Comparison of ENCODE assay signal across 7 cellular contexts in the genomic region with DNA sequence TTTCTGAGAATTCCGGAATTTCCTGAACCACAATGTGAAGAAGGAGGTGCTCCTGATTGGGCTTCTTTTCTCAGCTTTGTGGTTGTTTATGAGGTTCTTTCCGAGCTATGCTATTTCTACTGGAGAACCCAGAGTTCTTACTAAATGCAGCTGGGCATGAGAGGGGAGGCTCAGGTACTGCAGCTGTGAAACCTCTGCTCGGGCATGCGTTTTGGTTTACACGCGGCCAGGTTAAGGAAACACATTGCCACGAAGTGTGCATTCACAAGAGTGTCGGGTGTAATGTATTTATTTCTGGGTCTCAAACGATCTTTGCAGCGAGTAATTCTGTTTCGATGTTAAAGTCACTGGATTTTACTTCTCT. TPM values are rescaled to one million over a fixed set of nuclear protein-coding genes. Genes with fewer than 3 reads are reported as not detected.
DNase-seq lines count a peak whose midpoint lies in the region; ATAC-seq, FAIRE-seq and TF ChIP-seq lines count a peak whose summit lies in the region.

No MANE protein-coding gene starts in this region.

- H3K27me3 Mint-ChIP-seq in activated CD8-positive, alpha-beta T cell treated with anti-CD3 and anti-CD28 coated beads for 36 hours, result no peaks in the 10 kb centered on the region

- H3K27ac ChIP-seq in esophagus muscularis mucosa (replicated peaks in 1 of 4) (peak overlapping the region; percentile 94 to 97 (median 96)), uterus (peak overlapping the region; percentile 93 to 96)

- no peak for TF ChIP-seq EP300 in esophagus muscularis mucosa (IDR thresholded peaks at IDR 0.05)

- peaks cover 0 to 4% (median under 1%) of the 10 kb centered on the region in 4 donors for H3K27me3 ChIP-seq in esophagus muscularis mucosa
- no peaks in the 10 kb centered on the region for H3K27me3 ChIP-seq in neuron (ENCODE audit: insufficient read depth, low read length)
- no peaks in the 10 kb centered on the region for H3K27me3 ChIP-seq in uterus

- H3K4me3 ChIP-seq in esophagus muscularis mucosa (peak overlapping the region; percentile 94 to 97 (median 94)), neuron (ENCODE audit: low read length) (peak overlapping the region; percentile 93), uterus (peak overlapping the region; percentile 48 to 95)

- H3K4me1 ChIP-seq in esophagus muscularis mucosa, result peaks cover 19 to 27% (median 24%) of the 10 kb centered on the region in 4 donors
- peaks cover 27% of the 10 kb centered on the region for H3K4me1 ChIP-seq in neuron (ENCODE audit: insufficient read depth, low read length)
- no peaks in the 10 kb centered on the region for H3K4me1 ChIP-seq in uterus

- no peak for DNase-seq in H54 (ENCODE audit: insufficient read length, low spot score)
- DNase-seq in Kasumi-1 (lab: John Stamatoyannopoulos, UW), result peak; percentile 57 to 72
- peak; percentile 76 for DNase-seq in activated CD8-positive, alpha-beta T cell treated with anti-CD3 and anti-CD28 coated beads for 36 hours
- DNase-seq in esophagus muscularis mucosa (ENCODE audit: extremely low spot score), result no peak
- DNase-seq in uterus, result no peak

- FAIRE-seq in H54 (lab: Jason Lieb, UNC), result peak; percentile 62

- H3K36me3 Mint-ChIP-seq in activated CD8-positive, alpha-beta T cell treated with anti-CD3 and anti-CD28 coated beads for 36 hours (ENCODE audit: low read depth), result peaks cover 30% of the 10 kb centered on the region

- TF ChIP-seq POLR2A in H54 (IDR thresholded peaks at IDR 0.05; ENCODE audit: low read depth, low read length) (no peak), esophagus muscularis mucosa (IDR thresholded peaks at IDR 0.05; ENCODE audit: low read depth) (no peak), uterus (IDR thresholded peaks at IDR 0.05) (no peak)

- intact Hi-C loops in activated CD8-positive, alpha-beta T cell treated with anti-CD3 and anti-CD28 coated beads for 36 hours (cut with micrococcal nuclease), result loop anchor here (2.0 kb wide), 1 partner anchor 34 kb away; no protein-coding TSS in a partner anchor
- intact Hi-C loops in esophagus muscularis mucosa (cut with DNase I), result loop anchor here (5.0 kb wide), 1 partner anchor 35 kb away; no protein-coding TSS in a partner anchor
- intact Hi-C loops in uterus (cut with DNase I; ENCODE audit: low total_unique reads), result no loop called here

- H3K4me1 Mint-ChIP-seq in activated CD8-positive, alpha-beta T cell treated with anti-CD3 and anti-CD28 coated beads for 36 hours (ENCODE audit: low read depth), result peaks cover 42% of the 10 kb centered on the region

- peaks cover 0 to 21% (median 8%) of the 10 kb centered on the region in 4 donors for H3K36me3 ChIP-seq in esophagus muscularis mucosa
- H3K36me3 ChIP-seq in neuron (ENCODE audit: insufficient read depth, low read length), result peaks cover 25% of the 10 kb centered on the region
- H3K36me3 ChIP-seq in uterus, result no peaks in the 10 kb centered on the region

- H3K9me3 Mint-ChIP-seq in activated CD8-positive, alpha-beta T cell treated with anti-CD3 and anti-CD28 coated beads for 36 hours, result no peaks in the 10 kb centered on the region

- peak overlapping the region; percentile 60 for H2AFZ ChIP-seq in neuron (ENCODE audit: low read depth, low read length)

- TF ChIP-seq CTCF in activated CD8-positive, alpha-beta T cell treated with anti-CD3 and anti-CD28 coated beads for 36 hours (IDR thresholded peaks at IDR 0.05), result no peak
- no peak for TF ChIP-seq CTCF in esophagus muscularis mucosa (IDR thresholded peaks at IDR 0.05)
- TF ChIP-seq CTCF in uterus (IDR thresholded peaks at IDR 0.05), result no peak

- WGBS in esophagus muscularis mucosa, result 6% methylated on average over 10 of the region's 11 CpGs

- CTCF ChIA-PET in activated CD8-positive, alpha-beta T cell treated with anti-CD3 and anti-CD28 coated beads for 36 hours (lab: Charles Lee), result interaction anchor here (1.4 to 2.8 kb wide), 4 partner anchors 10 to 33 kb away, joined by 4 to 18 read pairs (median 6); no protein-coding TSS in a partner anchor

- peak; percentile 27 for ATAC-seq in GM18498 (IDR thresholded peaks at IDR 0.05; ENCODE audit: unreplicated experiment)
- ATAC-seq in activated CD8-positive, alpha-beta T cell treated with anti-CD3 and anti-CD28 coated beads for 36 hours, result peak; percentile 31

- POLR2A ChIA-PET in activated CD8-positive, alpha-beta T cell treated with anti-CD3 and anti-CD28 coated beads for 36 hours (lab: Charles Lee), result interaction anchor here (0.6 to 3.0 kb wide), 9 partner anchors 11 to 62 kb away, joined by 3 to 35 read pairs (median 5); no protein-coding TSS in a partner anchor

- H3K9me3 ChIP-seq in esophagus muscularis mucosa (no peaks in the 10 kb centered on the region), neuron (ENCODE audit: low read length) (no peaks in the 10 kb centered on the region), uterus (no peaks in the 10 kb centered on the region)

- peak overlapping the region; percentile 98 for H3K27ac Mint-ChIP-seq in activated CD8-positive, alpha-beta T cell treated with anti-CD3 and anti-CD28 coated beads for 36 hours

- peak overlapping the region; percentile 97 for H3K4me3 Mint-ChIP-seq in activated CD8-positive, alpha-beta T cell treated with anti-CD3 and anti-CD28 coated beads for 36 hours

RNA-seq across cellular contexts. Expression of a gene that starts 0.7 kb away (rescaled TPM):
- 10 to 100 TPM; 20.3 to 21.3 TPM for total RNA-seq in activated CD8-positive, alpha-beta T cell treated with anti-CD3 and anti-CD28 coated beads for 36 hours
- total RNA-seq in esophagus muscularis mucosa (1 to 10 TPM in 3 of 4 donors, under 1 TPM in 1; 0.45 to 6.6 (median 1.9) TPM), uterus (10 to 100 TPM in 1 of 4 donors, 1 to 10 TPM in 3; 3.3 to 16.2 (median 4.6) TPM)

RNA-seq across cellular contexts. Expression of a gene that starts 51.6 kb away (rescaled TPM):
- under 1 TPM; 0.13 to 0.14 TPM for total RNA-seq in activated CD8-positive, alpha-beta T cell treated with anti-CD3 and anti-CD28 coated beads for 36 hours
- under 1 TPM in 3 of 4 donors, not detected in 1; 0.13 to 0.42 (median 0.33) TPM for total RNA-seq in esophagus muscularis mucosa
- 10 to 100 TPM in 1 of 4 donors, 1 to 10 TPM in 1, under 1 TPM in 1, not detected in 1; 0.24 to 30.8 (median 1.8) TPM for total RNA-seq in uterus

Comparison
In these comparisons a context has a peak if more than half of its experiments do, and no peak if none do; other contexts are left out.
1. DNase-seq: peak in Kasumi-1 (2 of 2) and activated CD8-positive, alpha-beta T cell treated with anti-CD3 and anti-CD28 coated beads for 36 hours (single experiment); none in H54 (single experiment), esophagus muscularis mucosa (single experiment) and uterus (0 of 2).
2. Peak in every context shown above with its lines, with median percentiles within 50 percentile points of each other: H3K4me3 ChIP-seq.